Comparison of ENCODE assay signal across 8 cellular contexts in genomic region chrX:153032397-153033118, GRCh38.
DNase-seq lines count a peak whose midpoint lies in the region; ATAC-seq and TF ChIP-seq lines count a peak whose summit lies in the region.

No MANE protein-coding gene starts in this region.

- no peak overlapping the region for H3K27ac Mint-ChIP-seq in nephron progenitor cell
- H3K27ac Mint-ChIP-seq in stimulated activated naive CD8-positive, alpha-beta T cell treated with anti-CD3 and anti-CD28 coated beads, Interleukin-15, Interleukin-2, amounts not matched to agents 100 ng/mL and 50 ng/mL, for 24 hours: peak overlapping the region; percentile 97

- no peak overlapping the region for H3K27ac ChIP-seq in OCI-LY1 (ENCODE audit: low read depth, low read length, poor library complexity, severe bottlenecking)

- peak overlapping the region; percentile 68 for H3K4me2 ChIP-seq in OCI-LY1 (ENCODE audit: low read length)

- no peaks in the 10 kb centered on the region for H3K27me3 ChIP-seq in OCI-LY1 (ENCODE audit: insufficient read depth, low read length)

- H2AFZ ChIP-seq in OCI-LY1 (ENCODE audit: low read length): no peak overlapping the region

- no peaks in the 10 kb centered on the region for H3K9me2 ChIP-seq in OCI-LY1 (ENCODE audit: low read depth, low read length)

- H3K36me3 ChIP-seq in OCI-LY1 (ENCODE audit: insufficient read depth, low read length): no peaks in the 10 kb centered on the region

- no peaks in the 10 kb centered on the region for H3K9me3 ChIP-seq in OCI-LY1 (ENCODE audit: low read length)

- H3K36me3 Mint-ChIP-seq in nephron progenitor cell (ENCODE audit: low read depth): no peaks in the 10 kb centered on the region
- no peaks in the 10 kb centered on the region for H3K36me3 Mint-ChIP-seq in stimulated activated naive CD8-positive, alpha-beta T cell treated with anti-CD3 and anti-CD28 coated beads, Interleukin-15, Interleukin-2, amounts not matched to agents 100 ng/mL and 50 ng/mL, for 24 hours (ENCODE audit: low read depth)

- peak; percentile 77 for ATAC-seq in GM18909 (IDR thresholded peaks at IDR 0.05; ENCODE audit: poor library complexity, unreplicated experiment)
- ATAC-seq in HG03432 (IDR thresholded peaks at IDR 0.05; ENCODE audit: unreplicated experiment): peak; percentile 91

- DNase-seq in AG10803 (ENCODE audit: low read depth) (peak; percentile 49), fibroblast of pulmonary artery (ENCODE audit: low read depth) (peak; percentile 51), nephron progenitor cell (peak; percentile 82)
- DNase-seq in activated T-cell treated with anti-CD3 and anti-CD28 coated beads, Interleukin-2, amount 50 U/mL, for 48 hours: peak; percentile 83 to 84

- TF ChIP-seq CTCF in AG10803 (conservative IDR thresholded peaks at IDR 0.05; ENCODE audit: low read length) (peak; percentile 60), OCI-LY1 (IDR thresholded peaks at IDR 0.05; ENCODE audit: low read length) (peak; percentile 63; the same call in 1 of the 2 replicates), fibroblast of pulmonary artery (IDR thresholded peaks at IDR 0.05; ENCODE audit: low read length, missing control alignments) (peak; percentile 51), nephron progenitor cell (IDR thresholded peaks at IDR 0.05) (peak; percentile 81)

- no peaks in the 10 kb centered on the region for H3K79me2 ChIP-seq in OCI-LY1 (ENCODE audit: insufficient read depth, low read length)

- H4K20me1 ChIP-seq in OCI-LY1 (ENCODE audit: insufficient read depth, low read length): no peaks in the 10 kb centered on the region

- no peak overlapping the region for H3K4me3 Mint-ChIP-seq in nephron progenitor cell
- peak overlapping the region; percentile 84 for H3K4me3 Mint-ChIP-seq in stimulated activated naive CD8-positive, alpha-beta T cell treated with anti-CD3 and anti-CD28 coated beads, Interleukin-15, Interleukin-2, amounts not matched to agents 100 ng/mL and 50 ng/mL, for 24 hours

- peaks cover 57% of the 10 kb centered on the region for H3K9me3 Mint-ChIP-seq in nephron progenitor cell
- H3K9me3 Mint-ChIP-seq in stimulated activated naive CD8-positive, alpha-beta T cell treated with anti-CD3 and anti-CD28 coated beads, Interleukin-15, Interleukin-2, amounts not matched to agents 100 ng/mL and 50 ng/mL, for 24 hours: no peaks in the 10 kb centered on the region

- H3F3A ChIP-seq in OCI-LY1 (ENCODE audit: insufficient read depth, low read length): no peaks in the 10 kb centered on the region

- H3K9ac ChIP-seq in OCI-LY1 (ENCODE audit: low read length): peak overlapping the region; percentile 43; the same call in 1 of the 2 replicates

- peak overlapping the region; percentile 50 for H3K4me3 ChIP-seq in AG10803 (ENCODE audit: low read length)
- H3K4me3 ChIP-seq in OCI-LY1 (ENCODE audit: low read depth, low read length, poor library complexity, severe bottlenecking): peak overlapping the region; percentile 53
- H3K4me3 ChIP-seq in fibroblast of pulmonary artery (replicated peaks; ENCODE audit: low read depth, low read length): peak overlapping the region; percentile 30

- H3K4me1 ChIP-seq in OCI-LY1 (ENCODE audit: insufficient read depth, low read length, severe bottlenecking): peaks cover 6% of the 10 kb centered on the region

- H3K27me3 Mint-ChIP-seq in nephron progenitor cell (ENCODE audit: low read depth, poor library complexity): peaks cover 22% of the 10 kb centered on the region
- H3K27me3 Mint-ChIP-seq in stimulated activated naive CD8-positive, alpha-beta T cell treated with anti-CD3 and anti-CD28 coated beads, Interleukin-15, Interleukin-2, amounts not matched to agents 100 ng/mL and 50 ng/mL, for 24 hours: no peaks in the 10 kb centered on the region

- no peaks in the 10 kb centered on the region for H3K4me1 Mint-ChIP-seq in nephron progenitor cell
- H3K4me1 Mint-ChIP-seq in stimulated activated naive CD8-positive, alpha-beta T cell treated with anti-CD3 and anti-CD28 coated beads, Interleukin-15, Interleukin-2, amounts not matched to agents 100 ng/mL and 50 ng/mL, for 24 hours (ENCODE audit: low read depth): peaks cover 14% of the 10 kb centered on the region
